Comparison of ENCODE assay signal across 12 cellular contexts in genomic region chr7:28988818-28989595, GRCh38. TPM values are rescaled to one million over a fixed set of nuclear protein-coding genes. Genes with fewer than 3 reads are reported as not detected.
DNase-seq lines count a peak whose midpoint lies in the region; ATAC-seq and TF ChIP-seq lines count a peak whose summit lies in the region.
"Had no signal": no experiment of that assay in that cellular context is flagged by ENCODE, and none has a peak within 500 bp of the region (broad histone marks: within the 10 kb centered on the region; RNA-seq: fewer than 3 reads in every experiment).

No MANE protein-coding gene starts in this region.

- peak overlapping the region; percentile 56 for H4K8ac ChIP-seq in mesenchymal stem cell (ENCODE audit: low read length)

- peaks cover 4% of the 10 kb centered on the region for H3F3A ChIP-seq in SK-N-SH (replicated peaks; ENCODE audit: insufficient read depth)

- H2BK15ac ChIP-seq in mesenchymal stem cell (ENCODE audit: low read depth, poor library complexity, severe bottlenecking): no peak overlapping the region

- no peak for DNase-seq in SK-N-SH
- peak; percentile 32 for DNase-seq in colonic mucosa
- DNase-seq in mesenchymal stem cell: peak; percentile 95
- DNase-seq in vagina (ENCODE audit: extremely low spot score in 2 of 2): no peak
- DNase-seq in CD8-positive, alpha-beta T cell: no peak
- DNase-seq: activated B cell treated with CpG ODN at 0.5 μM for 24 hours, NCI-H1694, retina had no signal

- H3K4me1 ChIP-seq in SK-N-SH (ENCODE audit: control insufficient read depth in 1 of 2, insufficient read depth in 2 of 2, low read depth in 1 of 2, low read length in 1 of 2): peaks cover 19 to 52% of the 10 kb centered on the region in 2 experiments
- H3K4me1 ChIP-seq in colonic mucosa: no peaks in the 10 kb centered on the region
- H3K4me1 ChIP-seq in mesenchymal stem cell (ENCODE audit: control insufficient read depth, insufficient read depth, low read depth, low read length): peaks cover 2% of the 10 kb centered on the region
- peaks cover 61% of the 10 kb centered on the region for H3K4me1 ChIP-seq in vagina
- H3K4me1 ChIP-seq in CD8-positive, alpha-beta T cell (ENCODE audit: insufficient read depth, low read length): no peaks in the 10 kb centered on the region

- no peak for TF ChIP-seq RAD21 in SK-N-SH (IDR thresholded peaks at IDR 0.05; ENCODE audit: low read length)

- no peaks in the 10 kb centered on the region for H3K4me1 Mint-ChIP-seq in CD8-positive, alpha-beta T cell (ENCODE audit: low read depth)
- H3K4me1 Mint-ChIP-seq: activated B cell treated with CpG ODN at 0.5 μM for 24 hours had no signal

- peaks cover 7% of the 10 kb centered on the region for H3K27me3 Mint-ChIP-seq in CD8-positive, alpha-beta T cell (ENCODE audit: low read depth)

- H3K79me2 ChIP-seq in SK-N-SH (ENCODE audit: insufficient read depth): no peaks in the 10 kb centered on the region

- no peak overlapping the region for H3K4me3 Mint-ChIP-seq in CD8-positive, alpha-beta T cell
- H3K4me3 Mint-ChIP-seq: activated B cell treated with CpG ODN at 0.5 μM for 24 hours had no signal

- no peak for TF ChIP-seq POLR2A in vagina (IDR thresholded peaks at IDR 0.05)

- H2AK5ac ChIP-seq in mesenchymal stem cell (ENCODE audit: low read length, severe bottlenecking): no peak overlapping the region

- peak overlapping the region; percentile 8 for H4K91ac ChIP-seq in mesenchymal stem cell (ENCODE audit: low read length)

- H3K9me2 ChIP-seq in SK-N-SH: no peaks in the 10 kb centered on the region

- WGBS in SK-N-SH (ENCODE audit: low lambda C conversion rate): 74% methylated on average over 6 of the region's 6 CpGs
- 26% methylated on average over 6 of the region's 6 CpGs for WGBS in mesenchymal stem cell

- H4K20me1 ChIP-seq in SK-N-SH (ENCODE audit: insufficient read depth): no peaks in the 10 kb centered on the region

- no peaks in the 10 kb centered on the region for H3K79me1 ChIP-seq in mesenchymal stem cell (replicated peaks; ENCODE audit: low read length, poor library complexity, severe bottlenecking)

- H3K9ac ChIP-seq in SK-N-SH: no peak overlapping the region
- H3K9ac ChIP-seq in colonic mucosa (ENCODE audit: low read depth in 2 of 2, low read length in 2 of 2): no peak overlapping the region
- no peak overlapping the region for H3K9ac ChIP-seq in mesenchymal stem cell (ENCODE audit: low read length)

- H2AFZ ChIP-seq in SK-N-SH (ENCODE audit: low read depth) (peak overlapping the region; percentile 52; the same call in 1 of the 2 replicates), mesenchymal stem cell (ENCODE audit: low read depth, low read length) (no peak overlapping the region)

- H3K4me2 ChIP-seq in SK-N-SH (peak overlapping the region; percentile 7; the same call in 1 of the 2 replicates), mesenchymal stem cell (ENCODE audit: low read length, poor library complexity, severe bottlenecking) (no peak overlapping the region)

- no peak for TF ChIP-seq EP300 in SK-N-SH (IDR thresholded peaks at IDR 0.05; ENCODE audit: borderline replicate concordance in 1 of 2, low read depth in 1 of 2, low read length in 1 of 2)

- H3K27me3 ChIP-seq in SK-N-SH (ENCODE audit: insufficient read depth) (no peaks in the 10 kb centered on the region), colonic mucosa (no peaks in the 10 kb centered on the region), mesenchymal stem cell (ENCODE audit: control insufficient read depth in 1 of 2, insufficient read depth in 1 of 2, low read length in 2 of 2) (no peaks in the 10 kb centered on the region), vagina (no peaks in the 10 kb centered on the region)
- H3K27me3 ChIP-seq in CD8-positive, alpha-beta T cell (ENCODE audit: insufficient read depth, low read length): no peaks in the 10 kb centered on the region

- CTCF ChIA-PET in SK-N-SH (lab: Yijun Ruan, JAX): interaction anchor here (0.5 to 3.8 kb wide), 9 partner anchors 25 to 201 kb away, joined by 3 to 30 read pairs (median 4); partner anchors contain the start of gene TRIL
- CTCF ChIA-PET in CD8-positive, alpha-beta T cell (lab: Charles Lee): no interaction called here

- ATAC-seq in SK-N-SH treated with all-trans-retinoic acid at 6 μM for 48 hours (no peak), GM19452 (IDR thresholded peaks at IDR 0.05; ENCODE audit: unreplicated experiment) (no peak), HG02840 (IDR thresholded peaks at IDR 0.05; ENCODE audit: low FRiP score, unreplicated experiment) (no peak)
- no peak for ATAC-seq in CD8-positive, alpha-beta T cell
- ATAC-seq: Panc1 had no signal

- H3K27ac Mint-ChIP-seq in CD8-positive, alpha-beta T cell: no peak overlapping the region
- H3K27ac Mint-ChIP-seq: activated B cell treated with CpG ODN at 0.5 μM for 24 hours had no signal

- no peak overlapping the region for H2BK5ac ChIP-seq in mesenchymal stem cell (ENCODE audit: low read depth, low read length, poor library complexity, severe bottlenecking)

- no peaks in the 10 kb centered on the region for H3K9me3 Mint-ChIP-seq in CD8-positive, alpha-beta T cell
- H3K9me3 Mint-ChIP-seq: activated B cell treated with CpG ODN at 0.5 μM for 24 hours had no signal

- POLR2A ChIA-PET in SK-N-SH (lab: Yijun Ruan, JAX): no interaction called here
- POLR2A ChIA-PET in CD8-positive, alpha-beta T cell (lab: Charles Lee): no interaction called here

- peak overlapping the region; percentile 13 for H2BK120ac ChIP-seq in mesenchymal stem cell (ENCODE audit: low read depth, low read length)

- no peak overlapping the region for H3K4me3 ChIP-seq in SK-N-SH (ENCODE audit: low read depth in 2 of 2, low read length in 1 of 2)
- no peak overlapping the region for H3K4me3 ChIP-seq in colonic mucosa
- peak overlapping the region in 1 of 2 experiments; percentile 22 for H3K4me3 ChIP-seq in mesenchymal stem cell (ENCODE audit: insufficient read depth in 1 of 2, low read depth in 1 of 2, low read length in 2 of 2)
- no peak overlapping the region for H3K4me3 ChIP-seq in vagina
- no peak overlapping the region for H3K4me3 ChIP-seq in CD8-positive, alpha-beta T cell (ENCODE audit: low read depth, low read length)

- no peak for TF ChIP-seq CTCF in SK-N-SH (IDR thresholded peaks at IDR 0.05)
- TF ChIP-seq CTCF in colonic mucosa (IDR thresholded peaks at IDR 0.05): no peak
- TF ChIP-seq CTCF in vagina (IDR thresholded peaks at IDR 0.05): no peak
- TF ChIP-seq CTCF in CD8-positive, alpha-beta T cell (IDR thresholded peaks at IDR 0.05): no peak

- H3K9me3 ChIP-seq in SK-N-SH (no peaks in the 10 kb centered on the region), colonic mucosa (no peaks in the 10 kb centered on the region), mesenchymal stem cell (ENCODE audit: control insufficient read depth, low read length) (no peaks in the 10 kb centered on the region), vagina (no peaks in the 10 kb centered on the region)
- no peaks in the 10 kb centered on the region for H3K9me3 ChIP-seq in CD8-positive, alpha-beta T cell (ENCODE audit: low read length)

- H3K23ac ChIP-seq in mesenchymal stem cell (ENCODE audit: low read length in 2 of 2): no peak overlapping the region

- H3K36me3 ChIP-seq in SK-N-SH (replicated peaks in 1 of 2; ENCODE audit: control insufficient read depth in 1 of 2, insufficient read depth in 2 of 2, low read length in 1 of 2): no peaks in the 10 kb centered on the region
- H3K36me3 ChIP-seq in colonic mucosa: no peaks in the 10 kb centered on the region
- H3K36me3 ChIP-seq in mesenchymal stem cell (ENCODE audit: control insufficient read depth in 1 of 2, insufficient read depth in 2 of 2, low read depth in 1 of 2, low read length in 2 of 2): no peaks in the 10 kb centered on the region
- H3K36me3 ChIP-seq in vagina: no peaks in the 10 kb centered on the region
- no peaks in the 10 kb centered on the region for H3K36me3 ChIP-seq in CD8-positive, alpha-beta T cell (ENCODE audit: insufficient read depth, low read length)

- H2BK12ac ChIP-seq in mesenchymal stem cell (ENCODE audit: low read length in 2 of 2): peak overlapping the region; percentile 21 to 99

- peak overlapping the region; percentile 3 to 6 for H3K4ac ChIP-seq in mesenchymal stem cell (ENCODE audit: low read depth in 1 of 2, low read length in 2 of 2)

- H3K27ac ChIP-seq in SK-N-SH (ENCODE audit: low read depth in 2 of 2, low read length in 1 of 2): peak overlapping the region; percentile 45 to 51; a peak in 3 of 4 replicates
- no peak overlapping the region for H3K27ac ChIP-seq in colonic mucosa
- no peak overlapping the region for H3K27ac ChIP-seq in mesenchymal stem cell (ENCODE audit: low read length, poor library complexity, severe bottlenecking)
- H3K27ac ChIP-seq in vagina: peak overlapping the region; percentile 52
- H3K27ac ChIP-seq in CD8-positive, alpha-beta T cell (ENCODE audit: low read depth, low read length): no peak overlapping the region

- H3K14ac ChIP-seq in mesenchymal stem cell (ENCODE audit: low read length in 2 of 2): no peak overlapping the region

- peak overlapping the region; percentile 23 to 80 for H3K18ac ChIP-seq in mesenchymal stem cell (ENCODE audit: low read depth in 1 of 2, low read length in 2 of 2)

- no peaks in the 10 kb centered on the region for H3K36me3 Mint-ChIP-seq in CD8-positive, alpha-beta T cell

- intact Hi-C loops in colonic mucosa (cut with DNase I): no loop called here
- intact Hi-C loops in vagina (cut with DNase I): loop anchor here (10.0 kb wide), 1 partner anchor 106 kb away; no protein-coding TSS in a partner anchor
- intact Hi-C loops in CD8-positive, alpha-beta T cell (cut with DNase I, micrococcal nuclease): no loop called here

TF ChIP-seq in SK-N-SH, 30 proteins besides CTCF, POLR2A, EP300 and RAD21 (continues in another document):
- TF ChIP-seq MAX (IDR thresholded peaks at IDR 0.05; ENCODE audit: low read depth): peak; percentile 61
- TF ChIP-seq YY1 (IDR thresholded peaks at IDR 0.05; ENCODE audit: low read depth): peak; percentile 51; the same call in 1 of the 2 replicates

TF ChIP-seq in SK-N-SH treated with all-trans-retinoic acid at 6 μM for 48 hours, 23 proteins besides CTCF, POLR2A, EP300 and RAD21 (continues in another document):
- TF ChIP-seq ZC3H10 (CRISPR knock-in tag; IDR thresholded peaks at IDR 0.05) (no peak), TOX (CRISPR knock-in tag; IDR thresholded peaks at IDR 0.05; ENCODE audit: borderline replicate concordance) (no peak), CSDC2 (CRISPR knock-in tag; IDR thresholded peaks at IDR 0.05) (no peak)

RNA-seq across cellular contexts. Expression of gene TRIL, which starts 30.9 kb away (rescaled TPM):
- polyA plus RNA-seq in SK-N-SH (2012; rRNA removed): 0.18 and 0.28 TPM in 2 replicates
- polyA plus RNA-seq in SK-N-SH (2012; cell fraction: cytosol; rRNA removed): 0.23 and 0.41 TPM in 2 replicates
- 0.08 and 0.16 TPM in 2 replicates for polyA plus RNA-seq in SK-N-SH (2012; cell fraction: nucleus; rRNA removed)
- total RNA-seq in colonic mucosa (1 to 10 TPM; 1.1 to 1.9 TPM), vagina (11.0 TPM)
- 6.3 TPM for polyA plus RNA-seq in mesenchymal stem cell (2013, experiment 1 of 2)
- 6.2 TPM for polyA plus RNA-seq in mesenchymal stem cell (2013, experiment 2 of 2)
- not detected for total RNA-seq in CD8-positive, alpha-beta T cell
- total RNA-seq: activated B cell treated with CpG ODN at 0.5 μM for 24 hours had no signal

Comparison
In these comparisons a context has a peak if more than half of its experiments do, and no peak if none do; other contexts are left out.
1. DNase-seq: peak in colonic mucosa (single experiment) and mesenchymal stem cell (single experiment); none in SK-N-SH (single experiment), vagina (0 of 2) and CD8-positive, alpha-beta T cell (0 of 7).
2. H3K27ac ChIP-seq: peak in SK-N-SH (2 of 2) and vagina (single experiment); none in colonic mucosa (single experiment), mesenchymal stem cell (single experiment) and CD8-positive, alpha-beta T cell (single experiment).